In genomic region chr14:94036328-94037167, GRCh38 we compare ENCODE assay signal across 8 cellular contexts. TPM values are rescaled to one million over a fixed set of nuclear protein-coding genes. Genes with fewer than 3 reads are reported as not detected.
A peak's percentile ranks its signal among the peaks of the same experiment; 100 is the strongest.
DNase-seq lines count a peak whose midpoint lies in the region; ATAC-seq and TF ChIP-seq lines count a peak whose summit lies in the region.

No MANE protein-coding gene starts in this region.

- H3K27me3 Mint-ChIP-seq in osteocyte (ENCODE audit: unreplicated experiment): no peaks in the 10 kb centered on the region

- ATAC-seq in GM19395 (IDR thresholded peaks at IDR 0.05; ENCODE audit: unreplicated experiment) (peak; percentile 96), HG03521 (IDR thresholded peaks at IDR 0.05; ENCODE audit: unreplicated experiment) (peak; percentile 80), Panc1 (peak; percentile 97)

- no peaks in the 10 kb centered on the region for H3K4me1 Mint-ChIP-seq in osteocyte (ENCODE audit: unreplicated experiment)

- DNase-seq in COLO829 (ENCODE audit: low spot score) (peak; percentile 70), Panc1 (ENCODE audit: low read depth, low spot score) (peak; percentile 62), foreskin fibroblast (peak; percentile 66 to 87), osteocyte (ENCODE audit: extremely low spot score, unreplicated experiment) (no peak), transverse colon (peak; percentile 81)
- peak; percentile 54 to 55 for DNase-seq in activated T-helper 1 cell treated with anti-CD3 and anti-CD28 coated beads, Interleukin-2, amount 50 U/mL, for 16 hours (ENCODE audit: low read depth in 1 of 2, low spot score in 1 of 2)

- BruUV-seq in Panc1 (replicated peaks; lab: Mats Ljungman, UMichigan): no TSS peak

- no peak for TF ChIP-seq POLR2A in transverse colon (IDR thresholded peaks at IDR 0.05)

- H3K9me3 Mint-ChIP-seq in osteocyte (ENCODE audit: unreplicated experiment): no peaks in the 10 kb centered on the region

- H3K36me3 ChIP-seq in Panc1 (ENCODE audit: control insufficient read depth, insufficient read depth, low read length): no peaks in the 10 kb centered on the region
- H3K36me3 ChIP-seq in transverse colon: no peaks in the 10 kb centered on the region

- no peak for TF ChIP-seq EP300 in transverse colon (IDR thresholded peaks at IDR 0.05; ENCODE audit: low read depth)

- CTCF ChIA-PET in Panc1 (lab: Charles Lee): interaction anchor here (0.6 to 1.9 kb wide), 8 partner anchors 8 to 450 kb away, joined by 3 to 16 read pairs (median 4); partner anchors contain the start of gene OTUB2

- POLR2A ChIA-PET in Panc1 (lab: Charles Lee): no interaction called here

- intact Hi-C loops in Panc1 (cut with micrococcal nuclease; ENCODE audit: unreplicated experiment) (loop anchor here (2.0 kb wide), 1 partner anchor 100 kb away; no protein-coding TSS in a partner anchor), transverse colon (cut with DNase I; ENCODE audit: low total_unique reads) (loop anchor here (5.0 kb wide), 1 partner anchor 101 kb away; no protein-coding TSS in a partner anchor)

- H3K4me3 ChIP-seq in Panc1 (ENCODE audit: low read depth in 2 of 2, low read length in 2 of 2) (no peak overlapping the region), foreskin fibroblast (ENCODE audit: low read depth in 1 of 2, low read length in 2 of 2) (no peak overlapping the region), transverse colon (no peak overlapping the region)

- TF ChIP-seq CTCF in Panc1 (IDR thresholded peaks at IDR 0.05): peak; percentile 85
- peak; percentile 89 for TF ChIP-seq CTCF in foreskin fibroblast (IDR thresholded peaks at IDR 0.05; ENCODE audit: low read depth, low read length)
- TF ChIP-seq CTCF in osteocyte (IDR thresholded peaks at IDR 0.05): peak; percentile 80
- peak; percentile 80 to 89 (median 81) for TF ChIP-seq CTCF in transverse colon (IDR thresholded peaks at IDR 0.05)

- no peak overlapping the region for H3K27ac ChIP-seq in Panc1 (ENCODE audit: low read length)
- no peak overlapping the region for H3K27ac ChIP-seq in transverse colon

- H3K4me3 Mint-ChIP-seq in osteocyte (ENCODE audit: unreplicated experiment): no peak overlapping the region

- H3K4me1 ChIP-seq in Panc1 (ENCODE audit: control insufficient read depth, insufficient read depth, low read length) (no peaks in the 10 kb centered on the region), transverse colon (peaks cover 0 to 5% (median 0%) of the 10 kb centered on the region in 4 donors)

- no peak overlapping the region for H3K27ac Mint-ChIP-seq in osteocyte (ENCODE audit: unreplicated experiment)

- H3K27me3 ChIP-seq in Panc1 (ENCODE audit: control insufficient read depth, insufficient read depth, low read length) (no peaks in the 10 kb centered on the region), transverse colon (no peaks in the 10 kb centered on the region)

- 37 to 44% methylated on average over 3 to 12 of the region's 12 CpGs for WGBS in transverse colon (ENCODE audit: low coverage in 1 of 2), 2 donors

- in situ Hi-C loops in Panc1 (cut with HindIII; ENCODE audit: low pct_unique_long_range_greater_than_20kb, low sequenced_read_pairs) (no loop called here), transverse colon (cut with MboI; ENCODE audit: low pct_ligation_motif_present in 1 of 4, low pct_unique_long_range_greater_than_20kb in 1 of 4, low sequenced_read_pairs in 3 of 4) (loop anchor here in 3 of 4 donors (5.0 to 10.0 kb wide), 2 partner anchors 98 to 101 kb away; no protein-coding TSS in a partner anchor)

- no peaks in the 10 kb centered on the region for H3K36me3 Mint-ChIP-seq in osteocyte (ENCODE audit: unreplicated experiment)

- H3K9me3 ChIP-seq in Panc1 (ENCODE audit: control insufficient read depth, insufficient read depth, low read depth, low read length): no peaks in the 10 kb centered on the region; the same call in 1 of the 2 replicates
- no peaks in the 10 kb centered on the region for H3K9me3 ChIP-seq in transverse colon

RNA-seq across cellular contexts. Expression of gene OTUB2, which starts 10.4 kb away (rescaled TPM):
- total RNA-seq in Panc1 (2021; ENCODE audit: unreplicated experiment): 3.4 TPM
- 3.4 TPM for polyA plus RNA-seq in Panc1 (2012; ENCODE audit: insufficient read length)
- total RNA-seq in osteocyte: 1.3 TPM in 2 replicates
- 1 to 10 TPM in 2 of 4 donors, not detected in 2; 2.6 to 2.7 TPM for total RNA-seq in transverse colon

RNA-seq across cellular contexts. Expression of gene CCDC197, which starts 39.4 kb away (rescaled TPM):
- total RNA-seq in Panc1 (2021; ENCODE audit: unreplicated experiment): not detected
- polyA plus RNA-seq in Panc1 (2012; ENCODE audit: insufficient read length): not detected
- not detected in 2 replicates for total RNA-seq in osteocyte
- not detected for total RNA-seq in transverse colon

RNA-seq across cellular contexts. Expression of gene DDX24, which starts 44.5 kb away (rescaled TPM):
- total RNA-seq in Panc1 (2021; ENCODE audit: unreplicated experiment) (103 TPM), osteocyte (167 and 170 TPM in 2 replicates), transverse colon (100 to 1,000 TPM in 1 of 4 donors, 10 to 100 TPM in 3; 70.2 to 319 (median 87.7) TPM)
- 59.2 TPM for polyA plus RNA-seq in Panc1 (2012; ENCODE audit: insufficient read length)

RNA-seq across cellular contexts. Expression of gene IFI27L1, which starts 44.6 kb away (rescaled TPM):
- total RNA-seq in Panc1 (2021; ENCODE audit: unreplicated experiment): 19.6 TPM
- 14.4 TPM for polyA plus RNA-seq in Panc1 (2012; ENCODE audit: insufficient read length)
- 25.8 and 30.0 TPM in 2 replicates for total RNA-seq in osteocyte
- 10 to 100 TPM in 3 of 4 donors, not detected in 1; 12.3 to 21.3 (median 17.9) TPM for total RNA-seq in transverse colon
